8 cellular contexts compared by ENCODE assay signal in the genomic region with DNA sequence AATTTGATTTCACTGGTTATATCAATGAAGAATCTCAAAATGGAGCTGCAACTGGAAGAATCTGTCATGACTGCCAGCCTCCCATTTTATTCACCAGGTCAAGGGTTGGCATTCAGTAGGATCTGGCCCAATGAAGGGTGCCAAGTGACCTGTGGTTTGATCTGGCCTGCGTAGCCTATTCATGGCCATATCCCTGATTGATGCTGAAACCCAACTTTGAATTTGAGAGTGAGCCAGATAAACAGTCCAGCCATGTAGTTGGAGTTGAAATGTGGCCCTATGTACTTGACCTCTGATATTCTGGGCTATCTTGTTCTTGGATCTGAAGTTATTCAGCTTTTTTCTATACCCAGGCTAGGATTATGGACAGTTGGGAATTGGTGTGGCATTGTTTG. TPM values are rescaled to one million over a fixed set of nuclear protein-coding genes. Genes with fewer than 3 reads are reported as not detected.
A peak's percentile ranks its signal among the peaks of the same experiment; 100 is the strongest.
DNase-seq lines count a peak whose midpoint lies in the region; ATAC-seq and TF ChIP-seq lines count a peak whose summit lies in the region.

No MANE protein-coding gene starts in this region.

- peaks cover 66% of the 10 kb centered on the region for H3K79me2 ChIP-seq in OCI-LY3 (ENCODE audit: low read length)
- peaks cover 38% of the 10 kb centered on the region for H3K79me2 ChIP-seq in parathyroid adenoma

- TF ChIP-seq CTCF in OCI-LY3 (IDR thresholded peaks at IDR 0.05; ENCODE audit: low read depth, low read length), result no peak
- TF ChIP-seq CTCF in epithelial cell of proximal tubule (conservative IDR thresholded peaks at IDR 0.05; ENCODE audit: low read depth, low read length), result no peak
- no peak for TF ChIP-seq CTCF in parathyroid adenoma (IDR thresholded peaks at IDR 0.05)

- H2AFZ ChIP-seq in OCI-LY3 (ENCODE audit: low read depth, low read length), result no peak overlapping the region
- H2AFZ ChIP-seq in parathyroid adenoma, result no peak overlapping the region

- H3K4me2 ChIP-seq in OCI-LY3 (ENCODE audit: low read length) (peak overlapping the region; percentile 82), parathyroid adenoma (ENCODE audit: low read length) (peak overlapping the region; percentile 93)

- no peaks in the 10 kb centered on the region for H3K27me3 ChIP-seq in OCI-LY3 (ENCODE audit: low read depth, low read length)
- H3K27me3 ChIP-seq in parathyroid adenoma (ENCODE audit: control insufficient read depth, insufficient read depth, low read length), result no peaks in the 10 kb centered on the region

- H3K4me1 ChIP-seq in OCI-LY3 (ENCODE audit: low read length), result peaks cover 33% of the 10 kb centered on the region
- H3K4me1 ChIP-seq in parathyroid adenoma, result peaks cover 7% of the 10 kb centered on the region

- ATAC-seq in GM19455 (IDR thresholded peaks at IDR 0.05; ENCODE audit: unreplicated experiment), result no peak
- ATAC-seq in HG02642 (IDR thresholded peaks at IDR 0.05; ENCODE audit: poor library complexity, unreplicated experiment), result no peak
- ATAC-seq in HG03378 (IDR thresholded peaks at IDR 0.05; ENCODE audit: unreplicated experiment), result no peak

- no peak overlapping the region for H3K9ac ChIP-seq in OCI-LY3 (ENCODE audit: low read length)
- no peak overlapping the region for H3K9ac ChIP-seq in parathyroid adenoma

- H3K27ac ChIP-seq in OCI-LY3 (ENCODE audit: low read length) (no peak overlapping the region), parathyroid adenoma (no peak overlapping the region)

- H3K36me3 ChIP-seq in OCI-LY3 (replicated peaks; ENCODE audit: low read depth, low read length) (peaks cover 8% of the 10 kb centered on the region), parathyroid adenoma (ENCODE audit: control insufficient read depth, insufficient read depth, low read length) (no peaks in the 10 kb centered on the region)

- peak overlapping the region; percentile 91 for H3K4me3 ChIP-seq in OCI-LY3 (ENCODE audit: low read length)
- peak overlapping the region; percentile 94 for H3K4me3 ChIP-seq in epithelial cell of proximal tubule (ENCODE audit: low read depth, low read length)
- peak overlapping the region; percentile 99 for H3K4me3 ChIP-seq in parathyroid adenoma (ENCODE audit: low read depth, low read length)

- H3K9me3 ChIP-seq in OCI-LY3 (ENCODE audit: insufficient read depth, low read length) (0 out of 2 replicates have a peak, but pooled peaks cover under 1% of the 10 kb centered on the region), parathyroid adenoma (ENCODE audit: control insufficient read depth, low read length) (no peaks in the 10 kb centered on the region)

- H4K20me1 ChIP-seq in OCI-LY3 (ENCODE audit: insufficient read depth, low read length), result peaks cover 12% of the 10 kb centered on the region

- DNase-seq in Caki2 (ENCODE audit: low read depth) (peak; percentile 30), epithelial cell of proximal tubule (ENCODE audit: low read depth) (no peak), SW480 (ENCODE audit: low spot score) (no peak)

- in situ Hi-C loops in Caki2 (cut with HindIII; ENCODE audit: low pct_unique_long_range_greater_than_20kb, low sequenced_read_pairs), result no loop called here

RNA-seq across cellular contexts. Expression of gene MKLN1, which starts 1.5 kb away (rescaled TPM):
- 17.5 and 21.5 TPM in 2 replicates for total RNA-seq in Caki2 (2014; rRNA removed; shearing (Covaris generic); ENCODE audit: low replicate concordance)
- 14.7 and 15.2 TPM in 2 replicates for total RNA-seq in epithelial cell of proximal tubule
